13 cellular contexts compared by ENCODE assay signal in the genomic region with DNA sequence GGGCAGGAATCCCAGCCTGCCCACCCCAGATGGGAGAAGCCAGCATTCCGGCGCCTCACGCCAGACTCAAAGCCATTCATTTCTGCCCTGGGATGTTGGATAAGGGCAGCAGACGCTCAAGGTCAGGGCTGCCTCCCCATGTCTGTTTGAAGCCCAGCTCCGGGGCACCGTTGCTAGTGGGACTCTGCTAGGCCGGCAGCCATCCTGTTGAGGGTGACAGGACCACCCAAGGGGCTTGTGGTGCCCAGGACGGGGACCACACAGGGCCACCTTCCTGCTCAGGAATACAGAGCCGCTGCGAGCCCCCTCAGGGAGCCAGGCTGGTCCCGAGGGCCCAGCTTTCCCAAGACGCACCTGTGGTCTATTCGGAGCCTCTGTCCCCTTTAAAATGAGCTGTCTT.
DNase-seq lines count a peak whose midpoint lies in the region; ATAC-seq and TF ChIP-seq lines count a peak whose summit lies in the region.
"Had no signal": no experiment of that assay in that cellular context is flagged by ENCODE, and none has a peak within 500 bp of the region (broad histone marks: within the 10 kb centered on the region; RNA-seq: fewer than 3 reads in every experiment).

No MANE protein-coding gene starts in this region.

- peaks cover 0 to 52% (median 12%) of the 10 kb centered on the region in 9 donors for H3K36me3 ChIP-seq in heart right ventricle
- peaks cover 32 to 100% (median 75%) of the 10 kb centered on the region in 11 experiments for H3K36me3 ChIP-seq in BLaER1 treated with 17β-estradiol and CSF1 and Interleukin-3, amounts not matched to agents 10 nM and 100 nM
- H3K36me3 ChIP-seq in neuronal stem cell (replicated peaks in 1 of 2; ENCODE audit: control insufficient read depth in 2 of 2, insufficient read depth in 2 of 2, low read length in 2 of 2): peaks cover 0 to 1% of the 10 kb centered on the region in 2 donors
- H3K36me3 ChIP-seq in lower lobe of right lung: peaks cover 51% of the 10 kb centered on the region
- no peaks in the 10 kb centered on the region for H3K36me3 ChIP-seq in adrenal gland (replicated peaks in 1 of 2)

- TF ChIP-seq CTCF in heart right ventricle (IDR thresholded peaks at IDR 0.05): no peak
- no peak for TF ChIP-seq CTCF in lower lobe of right lung (IDR thresholded peaks at IDR 0.05)
- no peak for TF ChIP-seq CTCF in adrenal gland (IDR thresholded peaks at IDR 0.05)

- peaks cover 0 to 11% (median 0%) of the 10 kb centered on the region in 9 donors for H3K4me1 ChIP-seq in heart right ventricle
- H3K4me1 ChIP-seq in BLaER1 treated with 17β-estradiol and CSF1 and Interleukin-3, amounts not matched to agents 10 nM and 100 nM: peaks cover 26 to 54% (median 42%) of the 10 kb centered on the region in 10 experiments
- peaks cover 0 to 3% of the 10 kb centered on the region in 2 donors for H3K4me1 ChIP-seq in neuronal stem cell (ENCODE audit: control insufficient read depth in 2 of 2, insufficient read depth in 1 of 2, low read depth in 1 of 2, low read length in 2 of 2)
- H3K4me1 ChIP-seq in lower lobe of right lung: peaks cover 7% of the 10 kb centered on the region
- H3K4me1 ChIP-seq in adrenal gland (replicated peaks in 1 of 2): no peaks in the 10 kb centered on the region

- no peak overlapping the region for H3K14ac ChIP-seq in neuronal stem cell (ENCODE audit: low read length)

- H3K23ac ChIP-seq in neuronal stem cell (ENCODE audit: low read depth, low read length, poor library complexity): no peak overlapping the region

- H3K27ac ChIP-seq in heart right ventricle: no peak overlapping the region
- H3K27ac ChIP-seq in BLaER1 treated with 17β-estradiol and CSF1 and Interleukin-3, amounts not matched to agents 10 nM and 100 nM: peak overlapping the region in 8 of 11 experiments; percentile 28 to 71 (median 60); a peak in 16 of 22 replicates
- no peak overlapping the region for H3K27ac ChIP-seq in neuronal stem cell (replicated peaks; ENCODE audit: low read length)
- H3K27ac ChIP-seq in lower lobe of right lung: no peak overlapping the region
- H3K27ac ChIP-seq in adrenal gland: no peak overlapping the region
- H3K27ac ChIP-seq: HL-60 had no signal

- WGBS in heart right ventricle, 2 donors: 94% methylated on average over 13 of the region's 13 CpGs
- no CpG with 5 or more reads among the region's 13 CpGs for WGBS in neuronal stem cell (ENCODE audit: extremely low coverage in 2 of 2, insufficient read length in 2 of 2, insufficient replicate concordance in 1 of 2), 2 donors
- WGBS in adrenal gland, 4 donors: 87 to 95% (median 90%) methylated on average over 6 to 13 of the region's 13 CpGs

- no peak overlapping the region for H3K4ac ChIP-seq in neuronal stem cell (ENCODE audit: low read length)

- peak overlapping the region; percentile 70 to 96 (median 80) for H3K4me2 ChIP-seq in BLaER1 treated with 17β-estradiol and CSF1 and Interleukin-3, amounts not matched to agents 10 nM and 100 nM
- H3K4me2 ChIP-seq in neuronal stem cell (ENCODE audit: insufficient read depth, low read length, poor library complexity, severe bottlenecking): no peak overlapping the region
- H3K4me2 ChIP-seq: GM23338 had no signal

- no peaks in the 10 kb centered on the region for H3K27me3 Mint-ChIP-seq in T-helper 17 cell
- H3K27me3 Mint-ChIP-seq: CD4-positive, alpha-beta memory T cell had no signal

- H2AK5ac ChIP-seq in neuronal stem cell (ENCODE audit: low read depth, low read length): peak overlapping the region; percentile 32

- no peaks in the 10 kb centered on the region for H3K27me3 ChIP-seq in heart right ventricle
- H3K27me3 ChIP-seq in BLaER1 treated with 17β-estradiol and CSF1 and Interleukin-3, amounts not matched to agents 10 nM and 100 nM: no peaks in the 10 kb centered on the region
- peaks cover 0 to 4% (median 0%) of the 10 kb centered on the region in 3 experiments for H3K27me3 ChIP-seq in neuronal stem cell (ENCODE audit: control insufficient read depth in 3 of 3, insufficient read depth in 3 of 3, low read depth in 1 of 3, low read length in 3 of 3)
- no peaks in the 10 kb centered on the region for H3K27me3 ChIP-seq in lower lobe of right lung (ENCODE audit: low read depth)
- no peaks in the 10 kb centered on the region for H3K27me3 ChIP-seq in adrenal gland

- H3K18ac ChIP-seq in neuronal stem cell (ENCODE audit: low read length): no peak overlapping the region

- intact Hi-C loops in Right ventricle myocardium inferior (cut with DNase I) (loop anchor here (2.0 to 10.0 kb wide), 4 partner anchors 135 to 353 kb away; partner anchors contain the start of gene ADCY9), heart right ventricle (cut with DNase I) (loop anchor here in 9 of 10 donors (2.0 to 10.0 kb wide), 12 partner anchors 130 to 353 kb away; partner anchors contain the start of genes ADCY9 (in 3 of the 9) and SRL (in 1 of the 9)), lower lobe of right lung (cut with DNase I) (no loop called here), adrenal gland (cut with DNase I) (loop anchor here (5.0 to 10.0 kb wide), 3 partner anchors 135 to 275 kb away; partner anchors contain the start of gene ADCY9 (in 1 of the 2))

- peak overlapping the region in 9 of 11 experiments; percentile 37 to 71 (median 54); a peak in 17 of 22 replicates for H3K9ac ChIP-seq in BLaER1 treated with 17β-estradiol and CSF1 and Interleukin-3, amounts not matched to agents 10 nM and 100 nM
- H3K9ac ChIP-seq in neuronal stem cell (ENCODE audit: low read depth, low read length, poor library complexity): no peak overlapping the region

- no peaks in the 10 kb centered on the region for H3K79me1 ChIP-seq in neuronal stem cell (ENCODE audit: low read depth, low read length)

- peaks cover 0 to 4% (median 0%) of the 10 kb centered on the region in 11 experiments; a peak in 3 of 22 replicates for H4K20me1 ChIP-seq in BLaER1 treated with 17β-estradiol and CSF1 and Interleukin-3, amounts not matched to agents 10 nM and 100 nM

- ATAC-seq in Right ventricle myocardium inferior: no peak
- no peak for ATAC-seq in heart right ventricle
- ATAC-seq in T-helper 17 cell: no peak
- no peak for ATAC-seq in lower lobe of right lung

- no peak overlapping the region for H3K4me3 ChIP-seq in heart right ventricle
- H3K4me3 ChIP-seq in BLaER1 treated with 17β-estradiol and CSF1 and Interleukin-3, amounts not matched to agents 10 nM and 100 nM: peak overlapping the region in 4 of 10 experiments; percentile 2 to 50 (median 20); a peak in 3 of 20 replicates
- no peak overlapping the region for H3K4me3 ChIP-seq in neuronal stem cell (ENCODE audit: low read length in 2 of 2)
- H3K4me3 ChIP-seq in lower lobe of right lung: no peak overlapping the region
- no peak overlapping the region for H3K4me3 ChIP-seq in adrenal gland
- H3K4me3 ChIP-seq: GM23338 had no signal

- H3K9me3 ChIP-seq in heart right ventricle (no peaks in the 10 kb centered on the region), T-helper 17 cell (ENCODE audit: control insufficient read depth, low read length, poor library complexity, severe bottlenecking) (no peaks in the 10 kb centered on the region), neuronal stem cell (replicated peaks in 1 of 2; ENCODE audit: control insufficient read depth in 2 of 2, insufficient read depth in 1 of 2, low read depth in 1 of 2, low read length in 2 of 2) (no peaks in the 10 kb centered on the region), lower lobe of right lung (no peaks in the 10 kb centered on the region), adrenal gland (replicated peaks in 1 of 3) (no peaks in the 10 kb centered on the region)
- H3K9me3 ChIP-seq in BLaER1 treated with 17β-estradiol and CSF1 and Interleukin-3, amounts not matched to agents 10 nM and 100 nM (replicated peaks in 1 of 11): no peaks in the 10 kb centered on the region

- no peak overlapping the region for H4K91ac ChIP-seq in neuronal stem cell (ENCODE audit: low read depth, low read length, poor library complexity)

- peak overlapping the region; percentile 43 for H3K27ac Mint-ChIP-seq in T-helper 17 cell
- H3K27ac Mint-ChIP-seq: GM23338 had no signal

- no peak overlapping the region for H2AFZ ChIP-seq in neuronal stem cell (ENCODE audit: low read length)
- H2AFZ ChIP-seq: GM23338 had no signal

- peak overlapping the region; percentile 66 for H2BK5ac ChIP-seq in neuronal stem cell (ENCODE audit: low read length)

- H2BK15ac ChIP-seq in neuronal stem cell (ENCODE audit: low read length): peak overlapping the region; percentile 9

- H2BK12ac ChIP-seq in neuronal stem cell (ENCODE audit: low read length): no peak overlapping the region

- no peak overlapping the region for H3K4me3 Mint-ChIP-seq in T-helper 17 cell
- H3K4me3 Mint-ChIP-seq: CD4-positive, alpha-beta memory T cell; GM23338 had no signal

- H4K8ac ChIP-seq in neuronal stem cell (ENCODE audit: low read depth, low read length): no peak overlapping the region

- no peak for TF ChIP-seq POLR2A in adrenal gland (IDR thresholded peaks at IDR 0.05)

- DNase-seq in Right ventricle myocardium inferior (ENCODE audit: missing footprints) (peak; percentile 66), heart right ventricle (no peak), T-helper 17 cell (no peak), neuronal stem cell (ENCODE audit: low spot score) (no peak), amygdala (lab: John Stamatoyannopoulos, UW) (no peak), lower lobe of right lung (no peak), adrenal gland (no peak)
- DNase-seq: DMS79, GDM1 had no signal

- H3K4me1 Mint-ChIP-seq in T-helper 17 cell: peaks cover 11% of the 10 kb centered on the region

- H3K36me3 Mint-ChIP-seq in T-helper 17 cell (ENCODE audit: low read depth): peaks cover 2% of the 10 kb centered on the region

- no peak overlapping the region for H2BK120ac ChIP-seq in neuronal stem cell (ENCODE audit: low read depth, low read length)

Comparison
In these comparisons a context has a peak if more than half of its experiments do, and no peak if none do; other contexts are left out.
1. H3K27ac ChIP-seq: peak in BLaER1 treated with 17β-estradiol and CSF1 and Interleukin-3, amounts not matched to agents 10 nM and 100 nM (8 of 11); none in heart right ventricle (0 of 10), neuronal stem cell (single experiment), lower lobe of right lung (single experiment) and adrenal gland (0 of 5).